Comparison of ENCODE assay signal across 42 cellular contexts in genomic region chr1:48232722-48233121, GRCh38. TPM values are rescaled to one million over a fixed set of nuclear protein-coding genes. Genes with fewer than 3 reads are reported as not detected.
A peak's percentile ranks its signal among the peaks of the same experiment; 100 is the strongest.
DNase-seq lines count a peak whose midpoint lies in the region; ATAC-seq, FAIRE-seq and TF ChIP-seq lines count a peak whose summit lies in the region.
"Had no signal": no experiment of that assay in that cellular context is flagged by ENCODE, and none has a peak within 500 bp of the region (broad histone marks: within the 10 kb centered on the region; RNA-seq: fewer than 3 reads in every experiment).

No MANE protein-coding gene starts in this region.

- H3K4me2 ChIP-seq in K562 (ENCODE audit: insufficient read depth, low read length): no peak overlapping the region
- H3K4me2 ChIP-seq: A549; BLaER1; BLaER1 treated with 17β-estradiol and CSF1 and Interleukin-3, amounts not matched to agents 10 nM and 100 nM had no signal

- intact Hi-C loops in K562 (cut with micrococcal nuclease): no loop called here
- intact Hi-C loops in head of caudate nucleus (cut with DNase I): no loop called here

- no peak for TF ChIP-seq EP300 in K562 (IDR thresholded peaks at IDR 0.05; ENCODE audit: low read length)

- no peak overlapping the region for H3K4me3 Mint-ChIP-seq in central memory CD8-positive, alpha-beta T cell
- no peak overlapping the region for H3K4me3 Mint-ChIP-seq in neural crest cell
- H3K4me3 Mint-ChIP-seq in stimulated activated naive B cell treated with anti-CD40 and anti-IgM and Interleukin-4, amounts not matched to agents 10 μg/mL and 1 μg/mL and 100 μg/mL, for 72 hours: no peak overlapping the region
- H3K4me3 Mint-ChIP-seq: B cell; CD14-positive monocyte; CD4-positive, alpha-beta memory T cell; CD4-positive, alpha-beta T cell; CD4-positive, CD25-positive, alpha-beta regulatory T cell; CD8-positive, alpha-beta memory T cell; CD8-positive, alpha-beta T cell had no signal

- no CpG with 5 or more reads among the region's 1 CpG for WGBS in K562 (ENCODE audit: insufficient coverage, low coverage, missing lambda C conversion rate)

- no TSS peak for BruUV-seq in K562 (replicated peaks; lab: Mats Ljungman, UMichigan)

- H3K9ac ChIP-seq in K562 (ENCODE audit: insufficient read depth in 1 of 2, low read depth in 2 of 2, low read length in 2 of 2): no peak overlapping the region
- H3K9ac ChIP-seq: BLaER1; BLaER1 treated with 17β-estradiol and CSF1 and Interleukin-3, amounts not matched to agents 10 nM and 100 nM had no signal

- H3K27ac Mint-ChIP-seq in central memory CD8-positive, alpha-beta T cell (ENCODE audit: low read depth): peak overlapping the region; percentile 3
- peak overlapping the region; percentile 59 for H3K27ac Mint-ChIP-seq in neural crest cell (ENCODE audit: unreplicated experiment)
- no peak overlapping the region for H3K27ac Mint-ChIP-seq in stimulated activated naive B cell treated with anti-CD40 and anti-IgM and Interleukin-4, amounts not matched to agents 10 μg/mL and 1 μg/mL and 100 μg/mL, for 72 hours
- H3K27ac Mint-ChIP-seq: B cell; CD14-positive monocyte; CD4-positive, alpha-beta memory T cell; CD4-positive, alpha-beta T cell; CD8-positive, alpha-beta T cell had no signal

- no peaks in the 10 kb centered on the region for H3K9me1 ChIP-seq in K562 (ENCODE audit: control insufficient read depth, insufficient read depth, low read length)

- no peaks in the 10 kb centered on the region; a peak in 1 of 5 replicates for H3K27me3 ChIP-seq in K562 (ENCODE audit: control insufficient read depth in 2 of 2, insufficient read depth in 2 of 2, low read length in 2 of 2)
- H3K27me3 ChIP-seq: BE2C; BLaER1; BLaER1 treated with 17β-estradiol and CSF1 and Interleukin-3, amounts not matched to agents 10 nM and 100 nM had no signal

- DNase-seq in K562 (ENCODE audit: extremely low read depth in 1 of 4, low spot score in 3 of 4): no peak
- no peak for DNase-seq in central memory CD8-positive, alpha-beta T cell (ENCODE audit: low spot score in 2 of 2)
- DNase-seq in neural crest cell (ENCODE audit: low read depth, low spot score): no peak
- no peak for DNase-seq in head of caudate nucleus
- DNase-seq in stimulated activated naive B cell treated with anti-CD40 and anti-IgM and Interleukin-4, amounts not matched to agents 10 μg/mL and 1 μg/mL and 100 μg/mL, for 72 hours: no peak
- no peak for DNase-seq in HCEC 1CT
- DNase-seq: 8988T; ACHN; AML-193; BE2C; C1 segment of cervical spinal cord; Caco-2; Calu3; CD4-positive, alpha-beta memory T cell; CD4-positive, alpha-beta T cell; CD4-positive, CD25-positive, alpha-beta regulatory T cell; CD8-positive, alpha-beta memory T cell; CD8-positive, alpha-beta T cell; COR-L47; DMS 273 treated with DMSO at 0.1 percent for 48 hours; DMS153; DMS53; DMS79; DMS79 treated with DMSO at 0.1 percent for 48 hours; DND-41; EL had no signal

- TF ChIP-seq POLR2A in K562 (conservative IDR thresholded peaks at IDR 0.05): no peak

- no peak for ATAC-seq in K562
- no peak for ATAC-seq in central memory CD8-positive, alpha-beta T cell (replicated peaks; ENCODE audit: extremely low read depth, poor library complexity, severe bottlenecking)
- no peak for ATAC-seq in stimulated activated naive B cell treated with anti-CD40 and anti-IgM and Interleukin-4, amounts not matched to agents 10 μg/mL and 1 μg/mL and 100 μg/mL, for 72 hours (replicated peaks)
- no peak for ATAC-seq in GM18517 (IDR thresholded peaks at IDR 0.05; ENCODE audit: unreplicated experiment)
- ATAC-seq: A549; CD8-positive, alpha-beta T cell had no signal

- H3K9me3 ChIP-seq in HEK293 (ENCODE audit: control insufficient read depth, insufficient read depth, low read depth, low read length) (no peaks in the 10 kb centered on the region), K562 (replicated peaks; ENCODE audit: control insufficient read depth, insufficient read depth, low read depth, low read length) (no peaks in the 10 kb centered on the region)
- H3K9me3 ChIP-seq: A549; BE2C; BLaER1; BLaER1 treated with 17β-estradiol and CSF1 and Interleukin-3, amounts not matched to agents 10 nM and 100 nM; Caco-2 had no signal

- no peak overlapping the region for H2AFZ ChIP-seq in K562 (ENCODE audit: low read depth, low read length)

- TF ChIP-seq CTCF in HEK293 (tag by site-specific recombination; IDR thresholded peaks at IDR 0.05) (no peak), K562 (IDR thresholded peaks at IDR 0.05 in 2 of 3, conservative IDR thresholded peaks at IDR 0.05 in 1 of 3; ENCODE audit: insufficient read depth in 2 of 3, low read depth in 1 of 3, low read length in 3 of 3) (no peak), neural crest cell (conservative IDR thresholded peaks at IDR 0.05) (no peak)

- no peaks in the 10 kb centered on the region for H3K9me3 Mint-ChIP-seq in central memory CD8-positive, alpha-beta T cell
- no peaks in the 10 kb centered on the region for H3K9me3 Mint-ChIP-seq in neural crest cell
- H3K9me3 Mint-ChIP-seq in stimulated activated naive B cell treated with anti-CD40 and anti-IgM and Interleukin-4, amounts not matched to agents 10 μg/mL and 1 μg/mL and 100 μg/mL, for 72 hours: no peaks in the 10 kb centered on the region
- H3K9me3 Mint-ChIP-seq: CD4-positive, alpha-beta memory T cell; CD4-positive, alpha-beta T cell; CD8-positive, alpha-beta memory T cell; CD8-positive, alpha-beta T cell had no signal

- H3K36me3 Mint-ChIP-seq in central memory CD8-positive, alpha-beta T cell (ENCODE audit: insufficient read depth): no peaks in the 10 kb centered on the region
- no peaks in the 10 kb centered on the region for H3K36me3 Mint-ChIP-seq in neural crest cell (ENCODE audit: low read depth)
- H3K36me3 Mint-ChIP-seq in stimulated activated naive B cell treated with anti-CD40 and anti-IgM and Interleukin-4, amounts not matched to agents 10 μg/mL and 1 μg/mL and 100 μg/mL, for 72 hours: no peaks in the 10 kb centered on the region
- H3K36me3 Mint-ChIP-seq: CD14-positive monocyte; CD4-positive, alpha-beta memory T cell; CD4-positive, CD25-positive, alpha-beta regulatory T cell; CD8-positive, alpha-beta memory T cell; CD8-positive, alpha-beta T cell had no signal

- H3K4me1 Mint-ChIP-seq in central memory CD8-positive, alpha-beta T cell: no peaks in the 10 kb centered on the region
- no peaks in the 10 kb centered on the region for H3K4me1 Mint-ChIP-seq in neural crest cell
- peaks cover 0 to 5% of the 10 kb centered on the region in 2 donors for H3K4me1 Mint-ChIP-seq in stimulated activated naive B cell treated with anti-CD40 and anti-IgM and Interleukin-4, amounts not matched to agents 10 μg/mL and 1 μg/mL and 100 μg/mL, for 72 hours

- CTCF ChIA-PET in HEK293 (lab: Yijun Ruan, JAX) (interaction anchor here (0.6 kb wide), 1 partner anchor 43 kb away, joined by 4 read pairs; no protein-coding TSS in a partner anchor), K562 (lab: Yijun Ruan, JAX; ENCODE audit: low intra/inter-chr PET ratio) (no interaction called here)

- POLR2A ChIA-PET in HEK293 (lab: Yijun Ruan, JAX): no interaction called here
- POLR2A ChIA-PET in K562 (lab: Yijun Ruan, JAX): no interaction called here

- H3K4me1 ChIP-seq in HEK293 (ENCODE audit: control insufficient read depth, insufficient read depth, low read length): no peaks in the 10 kb centered on the region
- H3K4me1 ChIP-seq in K562 (replicated peaks in 1 of 2; ENCODE audit: control insufficient read depth in 2 of 2, insufficient read depth in 2 of 2, low read length in 2 of 2): no peaks in the 10 kb centered on the region
- H3K4me1 ChIP-seq: A549, BE2C, Caco-2 had no signal

- no peak for TF ChIP-seq RAD21 in K562 (CRISPR knock-in tag; conservative IDR thresholded peaks at IDR 0.05 in 1 of 2, IDR thresholded peaks at IDR 0.05 in 1 of 2)

- in situ Hi-C loops in K562 (cut with MboI): no loop called here

- H3K27ac ChIP-seq in HEK293 (ENCODE audit: extremely low read depth, low read depth, low read length): no peak overlapping the region
- H3K27ac ChIP-seq in K562 (ENCODE audit: extremely low read depth, low read depth, low read length): no peak overlapping the region
- H3K27ac ChIP-seq: 22Rv1; A549; BLaER1; BLaER1 treated with 17β-estradiol and CSF1 and Interleukin-3, amounts not matched to agents 10 nM and 100 nM; C4-2B had no signal

- H4K20me1 ChIP-seq in K562 (replicated peaks; ENCODE audit: control insufficient read depth, insufficient read depth, low read length): no peaks in the 10 kb centered on the region
- H4K20me1 ChIP-seq: BLaER1 had no signal

- no peak for FAIRE-seq in K562 (lab: Jason Lieb, UNC)
- FAIRE-seq: A204.1, A549, D721Med had no signal

- H3K4me3 ChIP-seq in HEK293 (ENCODE audit: low read depth, low read length): no peak overlapping the region
- H3K4me3 ChIP-seq in K562: no peak overlapping the region
- H3K4me3 ChIP-seq: A549; BLaER1; BLaER1 treated with 17β-estradiol and CSF1 and Interleukin-3, amounts not matched to agents 10 nM and 100 nM had no signal

- no peaks in the 10 kb centered on the region for H3K27me3 Mint-ChIP-seq in central memory CD8-positive, alpha-beta T cell
- no peaks in the 10 kb centered on the region for H3K27me3 Mint-ChIP-seq in neural crest cell (ENCODE audit: low read depth)
- peaks cover 0 to 8% of the 10 kb centered on the region in 2 donors for H3K27me3 Mint-ChIP-seq in stimulated activated naive B cell treated with anti-CD40 and anti-IgM and Interleukin-4, amounts not matched to agents 10 μg/mL and 1 μg/mL and 100 μg/mL, for 72 hours
- H3K27me3 Mint-ChIP-seq: B cell; CD4-positive, alpha-beta T cell; CD4-positive, CD25-positive, alpha-beta regulatory T cell had no signal

- H3K36me3 ChIP-seq in HEK293 (ENCODE audit: control insufficient read depth in 2 of 2, insufficient read depth in 1 of 2, low read length in 2 of 2): no peaks in the 10 kb centered on the region
- no peaks in the 10 kb centered on the region for H3K36me3 ChIP-seq in K562 (ENCODE audit: control insufficient read depth, insufficient read depth, low read length)
- H3K36me3 ChIP-seq: BE2C; BLaER1; BLaER1 treated with 17β-estradiol and CSF1 and Interleukin-3, amounts not matched to agents 10 nM and 100 nM had no signal

- H3K79me2 ChIP-seq in K562 (ENCODE audit: control insufficient read depth, insufficient read depth, low read length): no peaks in the 10 kb centered on the region

RNA-seq across cellular contexts. Expression of gene SLC5A9, which starts 10.2 kb away (rescaled TPM):
- total RNA-seq in K562 (2011; cell fraction: chromatin; rRNA removed; ENCODE audit: low replicate concordance): not detected in 2 replicates
- total RNA-seq in K562 (2011; cell fraction: nucleolus; rRNA removed): not detected in 2 replicates
- total RNA-seq in K562 (2011; cell fraction: nucleoplasm; rRNA removed): not detected in 2 replicates
- total RNA-seq in K562 (2014; rRNA removed) (not detected in 2 replicates), K562 (2014; rRNA removed; fragmentation: Illumina TruSeq; extraction: Trizol) (not detected in 2 replicates), K562 (2015; rRNA removed; fragmentation: Illumina TruSeq; extraction: Trizol) (not detected in 2 replicates), K562 (2021) (not detected in 2 replicates), neural crest cell (not detected in 2 replicates)
- polyA plus RNA-seq in K562 (2011; rRNA removed) (not detected in 2 replicates), K562 (2014; fragmentation: Illumina TruSeq; extraction: Trizol) (not detected in 2 replicates), K562 (2014; fragmentation: Nextera tagmentation; extraction: Ambion mirVana) (not detected), K562 (2014; rRNA removed) (not detected in 2 replicates)
- polyA plus RNA-seq in K562 (2011; cell fraction: cytosol; rRNA removed): not detected in 2 replicates
- polyA plus RNA-seq in K562 (2011; cell fraction: nucleus; rRNA removed): 0.04 TPM in 1 of 2 replicates, not detected in the other
- not detected in 2 replicates for polyA plus RNA-seq in K562 (2012)
- not detected in 2 replicates for polyA minus RNA-seq in K562 (2011; rRNA and poly(A)+ RNA removed)
- polyA minus RNA-seq in K562 (2011; cell fraction: cytosol; rRNA and poly(A)+ RNA removed): not detected in 2 replicates
- not detected in 2 replicates for polyA minus RNA-seq in K562 (2011; cell fraction: nucleus; rRNA and poly(A)+ RNA removed)
- total RNA-seq: A172; A673; B cell; CD4-positive, alpha-beta memory T cell; CD4-positive, alpha-beta T cell; CD4-positive, CD25-positive, alpha-beta regulatory T cell; CD8-positive, alpha-beta memory T cell; CD8-positive, alpha-beta T cell; Daoy had no signal
- polyA plus RNA-seq: AG04450; BJ; CD4-positive, alpha-beta memory T cell; CD4-positive, CD25-positive, alpha-beta regulatory T cell; CD8-positive, alpha-beta memory T cell had no signal
